ENCODE assay signal across 15 cellular contexts in genomic region chr4:15536552-15537499, GRCh38.
"Had no signal": no experiment of that assay in that cellular context is flagged by ENCODE, and none has a peak within 500 bp of the region (broad histone marks: within the 10 kb centered on the region; RNA-seq: fewer than 3 reads in every experiment).

No MANE protein-coding gene starts in this region.

- DNase-seq: activated B cell treated with CpG ODN at 0.5 μM for 24 hours; activated CD4-positive, alpha-beta memory T cell treated with anti-CD3 and anti-CD28 coated beads, Interleukin-2, amount 10 ng/mL, durations not matched to agents 7 days and 5 days; activated CD4-positive, alpha-beta T cell treated with anti-CD3 and anti-CD28 coated beads for 4 hours; activated CD8-positive, alpha-beta memory T cell treated with anti-CD3 and anti-CD28 coated beads, Interleukin-2, amount 10 ng/mL, durations not matched to agents 7 days and 5 days; activated naive CD4-positive, alpha-beta T cell; activated naive CD8-positive, alpha-beta T cell treated with anti-CD3 and anti-CD28 coated beads for 36 hours; amniotic stem cell; dermis blood vessel endothelial cell; effector memory CD4-positive, alpha-beta T cell; esophagus squamous epithelium; stimulated activated naive B cell treated with anti-CD40 and anti-IgM and Interleukin-4, amounts not matched to agents 10 μg/mL and 1 μg/mL and 100 μg/mL, for 72 hours; tibial artery had no signal

- H3K4me1 ChIP-seq: esophagus squamous epithelium, right atrium auricular region had no signal

- H3K27ac ChIP-seq: esophagus squamous epithelium, hepatocyte, right atrium auricular region had no signal

- H3K4me2 ChIP-seq: hepatocyte had no signal

- H2AFZ ChIP-seq: hepatocyte had no signal

- H3K79me2 ChIP-seq: hepatocyte had no signal

- H3K4me3 ChIP-seq: esophagus squamous epithelium, hepatocyte, lung, right atrium auricular region, tibial artery had no signal

- H3K27me3 ChIP-seq: esophagus squamous epithelium, hepatocyte, right atrium auricular region, tibial artery had no signal

- H3K9me3 ChIP-seq: esophagus squamous epithelium, right atrium auricular region, tibial artery had no signal
